21 cellular contexts compared by ENCODE assay signal in the genomic region with DNA sequence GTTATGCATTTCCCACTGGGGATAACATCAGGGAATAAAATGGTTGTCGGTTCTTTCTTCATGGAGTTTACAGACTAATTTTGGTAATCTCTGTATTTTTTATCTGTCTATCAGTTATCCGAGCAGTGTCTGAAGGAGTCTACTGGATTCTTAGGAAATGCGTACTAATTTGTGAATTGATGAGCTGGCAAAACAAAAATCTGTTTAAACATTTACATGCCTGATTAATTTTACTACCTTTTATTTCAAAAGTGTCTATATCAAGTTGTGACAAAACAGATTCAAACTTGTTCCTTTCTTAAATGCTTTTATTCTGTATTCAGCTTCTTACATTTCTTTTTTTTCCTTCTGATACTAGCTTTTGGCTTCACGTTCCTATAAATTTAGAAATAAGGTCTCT. TPM values are rescaled to one million over a fixed set of nuclear protein-coding genes. Genes with fewer than 3 reads are reported as not detected.
DNase-seq lines count a peak whose midpoint lies in the region; ATAC-seq, FAIRE-seq and TF ChIP-seq lines count a peak whose summit lies in the region.
"Had no signal": no experiment of that assay in that cellular context is flagged by ENCODE, and none has a peak within 500 bp of the region (broad histone marks: within the 10 kb centered on the region; RNA-seq: fewer than 3 reads in every experiment).

No MANE protein-coding gene starts in this region.

- ATAC-seq in HepG2 (no peak), right lobe of liver (no peak)
- ATAC-seq in activated CD4-positive, CD25-positive, alpha-beta regulatory T cell treated with anti-CD3 and anti-CD28 coated beads, Interleukin-2, amount 50 U/mL, for 24 hours: no peak
- ATAC-seq: PC-3 had no signal

- no peak for FAIRE-seq in HepG2 (lab: Jason Lieb, UNC)
- FAIRE-seq: G401.6 had no signal

- TF ChIP-seq POLR2A in HepG2 (IDR thresholded peaks at IDR 0.05; ENCODE audit: insufficient read depth in 1 of 2, low read depth in 2 of 2, low read length in 2 of 2): no peak
- TF ChIP-seq POLR2A in right lobe of liver (IDR thresholded peaks at IDR 0.05): no peak
- TF ChIP-seq POLR2A in testis (IDR thresholded peaks at IDR 0.05): no peak

- H3K36me3 Mint-ChIP-seq in endodermal cell (ENCODE audit: low read depth): peaks cover 29% of the 10 kb centered on the region
- H3K36me3 Mint-ChIP-seq in activated naive CD4-positive, alpha-beta T cell treated with anti-CD3 and anti-CD28 coated beads, Interleukin-2, amount 10 ng/mL, durations not matched to agents 7 days and 5 days: peaks cover 1% of the 10 kb centered on the region
- peaks cover 2% of the 10 kb centered on the region for H3K36me3 Mint-ChIP-seq in chondrocyte (ENCODE audit: low read depth)

- TF ChIP-seq EP300 in HepG2 (IDR thresholded peaks at IDR 0.05; ENCODE audit: low read depth in 2 of 2, low read length in 2 of 2) (no peak), HepG2 (CRISPR knock-in tag; IDR thresholded peaks at IDR 0.05; ENCODE audit: borderline replicate concordance) (no peak)

- H3K36me3 ChIP-seq in HepG2 (replicated peaks in 1 of 2; ENCODE audit: control insufficient read depth in 1 of 2, insufficient read depth in 2 of 2, low read length in 2 of 2) (no peaks in the 10 kb centered on the region), right lobe of liver (no peaks in the 10 kb centered on the region), endodermal cell (ENCODE audit: control insufficient read depth, insufficient read depth, low read length) (peaks cover 20% of the 10 kb centered on the region), testis (ENCODE audit: low read depth, missing control alignments) (no peaks in the 10 kb centered on the region), mesendoderm (ENCODE audit: control insufficient read depth, insufficient read depth, low read length) (no peaks in the 10 kb centered on the region)

- BruUV-seq in HepG2 (replicated peaks; lab: Mats Ljungman, UMichigan): no TSS peak

- no peaks in the 10 kb centered on the region for H3K27me3 Mint-ChIP-seq in endodermal cell (ENCODE audit: insufficient read depth)
- peaks cover 26% of the 10 kb centered on the region for H3K27me3 Mint-ChIP-seq in activated naive CD4-positive, alpha-beta T cell treated with anti-CD3 and anti-CD28 coated beads, Interleukin-2, amount 10 ng/mL, durations not matched to agents 7 days and 5 days
- no peaks in the 10 kb centered on the region for H3K27me3 Mint-ChIP-seq in chondrocyte (ENCODE audit: low read depth)
- H3K27me3 Mint-ChIP-seq: B cell had no signal

- peaks cover 3% of the 10 kb centered on the region for H3K79me1 ChIP-seq in mesendoderm (ENCODE audit: low read length)

- no peaks in the 10 kb centered on the region for H4K20me1 ChIP-seq in HepG2 (ENCODE audit: insufficient read depth, low read length)

- H3K27ac ChIP-seq in HepG2 (ENCODE audit: extremely low read length, insufficient read depth, low read length) (no peak overlapping the region), right lobe of liver (no peak overlapping the region), endodermal cell (ENCODE audit: low read depth, low read length) (no peak overlapping the region), testis (peak overlapping the region; percentile 94 to 99), mesendoderm (ENCODE audit: low read depth, low read length) (no peak overlapping the region)
- H3K27ac ChIP-seq: SJCRH30 had no signal

- TF ChIP-seq RAD21 in HepG2 (CRISPR knock-in tag; IDR thresholded peaks at IDR 0.05): no peak

- H3K9me3 Mint-ChIP-seq in endodermal cell (no peaks in the 10 kb centered on the region), chondrocyte (ENCODE audit: low read depth) (no peaks in the 10 kb centered on the region)
- no peaks in the 10 kb centered on the region for H3K9me3 Mint-ChIP-seq in activated naive CD4-positive, alpha-beta T cell treated with anti-CD3 and anti-CD28 coated beads, Interleukin-2, amount 10 ng/mL, durations not matched to agents 7 days and 5 days

- no peak overlapping the region for H2BK5ac ChIP-seq in mesendoderm (ENCODE audit: low read length)

- no peak overlapping the region for H2AFZ ChIP-seq in HepG2 (ENCODE audit: low read length)

- H3K9me3 ChIP-seq in HepG2 (ENCODE audit: low read length): no peaks in the 10 kb centered on the region
- no peaks in the 10 kb centered on the region for H3K9me3 ChIP-seq in right lobe of liver
- no peaks in the 10 kb centered on the region for H3K9me3 ChIP-seq in endodermal cell (ENCODE audit: control insufficient read depth, low read length)
- H3K9me3 ChIP-seq in testis: no peaks in the 10 kb centered on the region
- H3K9me3 ChIP-seq: HAP-1, SJCRH30 had no signal

- H3K4me1 Mint-ChIP-seq in endodermal cell (peaks cover 36% of the 10 kb centered on the region), chondrocyte (ENCODE audit: low read depth) (peaks cover 42% of the 10 kb centered on the region)
- peaks cover 14% of the 10 kb centered on the region for H3K4me1 Mint-ChIP-seq in activated naive CD4-positive, alpha-beta T cell treated with anti-CD3 and anti-CD28 coated beads, Interleukin-2, amount 10 ng/mL, durations not matched to agents 7 days and 5 days

- peaks cover 3 to 26% of the 10 kb centered on the region in 2 experiments; a peak in 4 of 5 replicates for H3K27me3 ChIP-seq in HepG2 (ENCODE audit: control insufficient read depth in 1 of 2, insufficient read depth in 2 of 2, low read length in 2 of 2)
- H3K27me3 ChIP-seq in right lobe of liver: no peaks in the 10 kb centered on the region
- no peaks in the 10 kb centered on the region for H3K27me3 ChIP-seq in endodermal cell (ENCODE audit: control insufficient read depth, insufficient read depth, low read length, poor library complexity, severe bottlenecking)
- no peaks in the 10 kb centered on the region for H3K27me3 ChIP-seq in testis
- no peaks in the 10 kb centered on the region for H3K27me3 ChIP-seq in mesendoderm (ENCODE audit: insufficient read depth, low read length, poor library complexity)
- H3K27me3 ChIP-seq: SJCRH30 had no signal

- H3K4ac ChIP-seq in mesendoderm (ENCODE audit: low read depth, low read length): no peak overlapping the region

- no peak overlapping the region for H2BK15ac ChIP-seq in mesendoderm (replicated peaks; ENCODE audit: low read depth)

- H3K79me2 ChIP-seq in HepG2 (ENCODE audit: insufficient read depth, low read length): no peaks in the 10 kb centered on the region
- peaks cover 67% of the 10 kb centered on the region for H3K79me2 ChIP-seq in mesendoderm (ENCODE audit: control insufficient read depth, insufficient read depth, low read length)

- no peak overlapping the region for H3K18ac ChIP-seq in mesendoderm (ENCODE audit: low read length)

- H2AK5ac ChIP-seq in mesendoderm (ENCODE audit: low read length): no peak overlapping the region

- H2BK120ac ChIP-seq in mesendoderm (ENCODE audit: low read depth, low read length): no peak overlapping the region

- 67% methylated on average over 4 of the region's 4 CpGs for WGBS in HepG2 (ENCODE audit: low lambda C conversion rate)
- WGBS in right lobe of liver (ENCODE audit: insufficient coverage, low coverage, low lambda C conversion rate, missing lambda C conversion rate): 85% methylated on average over 4 of the region's 4 CpGs
- WGBS in endodermal cell (ENCODE audit: insufficient coverage in 1 of 2, insufficient read length in 1 of 2), 2 experiments: 94 to 96% methylated on average over 3 to 4 of the region's 4 CpGs
- WGBS in testis, 2 donors: 45 to 56% methylated on average over 4 of the region's 4 CpGs
- no CpG with 5 or more reads among the region's 4 CpGs for WGBS in mesendoderm (ENCODE audit: extremely low coverage, insufficient coverage, low lambda C conversion rate)

- H3K23ac ChIP-seq in mesendoderm (ENCODE audit: low read length): no peak overlapping the region

- H3K9ac ChIP-seq in HepG2 (ENCODE audit: insufficient read depth, low read depth, low read length) (no peak overlapping the region), endodermal cell (ENCODE audit: extremely low read depth, low read length, poor library complexity, severe bottlenecking) (no peak overlapping the region), mesendoderm (ENCODE audit: low read length) (no peak overlapping the region)

- H3K4me1 ChIP-seq in HepG2 (ENCODE audit: insufficient read depth, low read length): peaks cover 8% of the 10 kb centered on the region
- H3K4me1 ChIP-seq in right lobe of liver: peaks cover 0 to 4% (median 0%) of the 10 kb centered on the region in 4 donors
- no peaks in the 10 kb centered on the region for H3K4me1 ChIP-seq in endodermal cell (ENCODE audit: control insufficient read depth, insufficient read depth, low read length)
- peaks cover 25% of the 10 kb centered on the region for H3K4me1 ChIP-seq in testis
- peaks cover 2% of the 10 kb centered on the region for H3K4me1 ChIP-seq in mesendoderm (ENCODE audit: control insufficient read depth, low read depth, low read length)
- H3K4me1 ChIP-seq: SJCRH30 had no signal

- H3K4me2 ChIP-seq in HepG2 (ENCODE audit: low read depth, low read length) (no peak overlapping the region), mesendoderm (ENCODE audit: low read length) (no peak overlapping the region)

- H3K4me3 ChIP-seq in HepG2 (replicated peaks in 1 of 3; ENCODE audit: insufficient read depth in 1 of 3, low read depth in 2 of 3, low read length in 3 of 3) (no peak overlapping the region), right lobe of liver (no peak overlapping the region), endodermal cell (ENCODE audit: low read length) (peak overlapping the region; percentile 46), testis (no peak overlapping the region), mesendoderm (ENCODE audit: low read length) (no peak overlapping the region)
- H3K4me3 ChIP-seq: HAP-1, SJCRH30 had no signal

- POLR2A ChIA-PET in HepG2 (lab: Yijun Ruan, JAX): no interaction called here

- no peak for TF ChIP-seq CTCF in HepG2 (CRISPR knock-in tag; IDR thresholded peaks at IDR 0.05)
- no peak for TF ChIP-seq CTCF in right lobe of liver (IDR thresholded peaks at IDR 0.05)
- no peak for TF ChIP-seq CTCF in endodermal cell (conservative IDR thresholded peaks at IDR 0.05)
- no peak for TF ChIP-seq CTCF in testis (IDR thresholded peaks at IDR 0.05)
- TF ChIP-seq CTCF in chondrocyte (IDR thresholded peaks at IDR 0.05): no peak

- H3K4me3 Mint-ChIP-seq in endodermal cell (no peak overlapping the region), chondrocyte (ENCODE audit: unreplicated experiment) (no peak overlapping the region)
- no peak overlapping the region for H3K4me3 Mint-ChIP-seq in activated naive CD4-positive, alpha-beta T cell treated with anti-CD3 and anti-CD28 coated beads, Interleukin-2, amount 10 ng/mL, durations not matched to agents 7 days and 5 days
- H3K4me3 Mint-ChIP-seq: B cell had no signal

- intact Hi-C loops in HepG2 (cut with micrococcal nuclease; ENCODE audit: unreplicated experiment): no loop called here
- intact Hi-C loops in right lobe of liver (cut with DNase I): no loop called here
- intact Hi-C loops in testis (cut with DNase I; ENCODE audit: low total_unique reads): no loop called here

- DNase-seq in HepG2 (ENCODE audit: low spot score) (no peak), right lobe of liver (no peak), endodermal cell (no peak), testis (no peak), mesendoderm (no peak), chondrocyte (ENCODE audit: low spot score) (no peak)
- DNase-seq in activated naive CD4-positive, alpha-beta T cell treated with anti-CD3 and anti-CD28 coated beads, Interleukin-2, amount 10 ng/mL, durations not matched to agents 7 days and 5 days: no peak
- DNase-seq: 8988T, KBM-7, NCI-H1417, NCI-H187, NCI-H2107, NCI-H2227 treated with DMSO at 0.1 percent for 48 hours, NCI-H510A treated with DMSO at 0.1 percent for 48 hours, NCI-H774, PC-3, SJCRH30 had no signal

- no peak overlapping the region for H3K56ac ChIP-seq in mesendoderm (ENCODE audit: low read length)

- no peak overlapping the region for H4K8ac ChIP-seq in mesendoderm (ENCODE audit: low read depth, low read length)

- no peak overlapping the region for H4K5ac ChIP-seq in mesendoderm (ENCODE audit: low read length)

- in situ Hi-C loops in HepG2 (cut with HindIII; ENCODE audit: extremely low pct_ligation_motif_present, low pct_unique_long_range_greater_than_20kb): no loop called here

- CTCF ChIA-PET in HepG2 (lab: Yijun Ruan, JAX; ENCODE audit: low intra/inter-chr PET ratio, low total read pairs): no interaction called here
- CTCF ChIA-PET in activated naive CD4-positive, alpha-beta T cell treated with anti-CD3 and anti-CD28 coated beads, Interleukin-2, amount 10 ng/mL, durations not matched to agents 7 days and 5 days (lab: Charles Lee): interaction anchor here (1.2 kb wide), 1 partner anchor 158 kb away, joined by 3 read pairs; no protein-coding TSS in a partner anchor

- H3K27ac Mint-ChIP-seq in endodermal cell: no peak overlapping the region
- H3K27ac Mint-ChIP-seq in activated naive CD4-positive, alpha-beta T cell treated with anti-CD3 and anti-CD28 coated beads, Interleukin-2, amount 10 ng/mL, durations not matched to agents 7 days and 5 days: no peak overlapping the region
- H3K27ac Mint-ChIP-seq in chondrocyte (ENCODE audit: unreplicated experiment): no peak overlapping the region
- H3K27ac Mint-ChIP-seq: B cell had no signal

RNA-seq across cellular contexts. Expression of gene RIMKLB, which starts 4.4 kb away (rescaled TPM):
- total RNA-seq in HepG2 (2016; rRNA removed; fragmentation: Illumina TruSeq; extraction: Trizol) (0.21 and 0.33 TPM in 2 replicates), right lobe of liver (1 to 10 TPM; 1.3 to 4.7 (median 2.6) TPM), endodermal cell (100 to 1,000 TPM in 1 of 2 donors, 10 to 100 TPM in 1; 85.3 to 180 TPM), testis (100 to 1,000 TPM; 123 to 141 TPM), chondrocyte (42.6 to 55.9 TPM (median 45.4 TPM) in 3 replicates)
- not detected in 2 replicates for total RNA-seq in HepG2 (2016; cell fraction: cytosol; rRNA removed; fragmentation: Illumina TruSeq; extraction: Trizol; ENCODE audit: low read depth)
- 0.22 and 0.39 TPM in 2 replicates for total RNA-seq in HepG2 (2016; cell fraction: insoluble cytoplasmic fraction; rRNA removed; fragmentation: Illumina TruSeq; extraction: Trizol)
- total RNA-seq in HepG2 (2016; cell fraction: membrane; rRNA removed; fragmentation: Illumina TruSeq; extraction: Trizol): 0.03 TPM in 1 of 2 replicates, not detected in the other
- total RNA-seq in HepG2 (2016; cell fraction: nucleus; rRNA removed; fragmentation: Illumina TruSeq; extraction: Trizol): 0.78 and 1.7 TPM in 2 replicates
- polyA plus RNA-seq in HepG2 (2011; rRNA removed) (0.35 and 0.40 TPM in 2 replicates), testis (ENCODE audit: insufficient read depth, low read depth, low replicate concordance) (101 TPM)
- polyA plus RNA-seq in HepG2 (2011; cell fraction: cytosol; rRNA removed): 0.15 and 0.18 TPM in 2 replicates
- 0.96 and 2.2 TPM in 2 replicates for polyA plus RNA-seq in HepG2 (2011; cell fraction: nucleus; rRNA removed)
- 0.52 and 1.0 TPM in 2 replicates for polyA plus RNA-seq in HepG2 (2012)
- not detected in 2 replicates for polyA plus RNA-seq in HepG2 (2016; cell fraction: cytosol; fragmentation: Illumina TruSeq; extraction: Trizol; ENCODE audit: low read depth)
- 0.30 TPM in 1 of 2 replicates, not detected in the other for polyA plus RNA-seq in HepG2 (2016; cell fraction: insoluble cytoplasmic fraction; fragmentation: Illumina TruSeq; extraction: Trizol; ENCODE audit: low read depth)
- not detected in 2 replicates for polyA plus RNA-seq in HepG2 (2016; cell fraction: membrane; fragmentation: Illumina TruSeq; extraction: Trizol; ENCODE audit: low read depth)
- 1.3 and 1.8 TPM in 2 replicates for polyA plus RNA-seq in HepG2 (2016; cell fraction: nucleus; fragmentation: Illumina TruSeq; extraction: Trizol; ENCODE audit: insufficient read depth, low read depth)
- polyA minus RNA-seq in HepG2 (2011; rRNA and poly(A)+ RNA removed; ENCODE audit: low replicate concordance): 0.06 and 372 TPM in 2 replicates
- 0.89 and 1.3 TPM in 2 replicates for polyA minus RNA-seq in HepG2 (2011; cell fraction: cytosol; rRNA and poly(A)+ RNA removed)
- 2.2 and 2.6 TPM in 2 replicates for polyA minus RNA-seq in HepG2 (2011; cell fraction: nucleus; rRNA and poly(A)+ RNA removed)
- polyA plus RNA-seq in endodermal cell (2013, experiment 1 of 2): 95.9 TPM
- polyA plus RNA-seq in endodermal cell (2013, experiment 2 of 2): 78.5 TPM
- 56.3 TPM for polyA plus RNA-seq in mesendoderm (2013, experiment 1 of 2)
- 55.5 TPM for polyA plus RNA-seq in mesendoderm (2013, experiment 2 of 2)

RNA-seq across cellular contexts. Expression of gene MFAP5, which starts 39.5 kb away (rescaled TPM):
- not detected in 2 replicates for total RNA-seq in HepG2 (2016; rRNA removed; fragmentation: Illumina TruSeq; extraction: Trizol)
- not detected in 2 replicates for total RNA-seq in HepG2 (2016; cell fraction: cytosol; rRNA removed; fragmentation: Illumina TruSeq; extraction: Trizol; ENCODE audit: low read depth)
- not detected in 2 replicates for total RNA-seq in HepG2 (2016; cell fraction: insoluble cytoplasmic fraction; rRNA removed; fragmentation: Illumina TruSeq; extraction: Trizol)
- total RNA-seq in HepG2 (2016; cell fraction: membrane; rRNA removed; fragmentation: Illumina TruSeq; extraction: Trizol): not detected in 2 replicates
- total RNA-seq in HepG2 (2016; cell fraction: nucleus; rRNA removed; fragmentation: Illumina TruSeq; extraction: Trizol): not detected in 2 replicates
- polyA plus RNA-seq in HepG2 (2011; rRNA removed): 0.07 TPM in 1 of 2 replicates, not detected in the other
- 0.15 and 0.23 TPM in 2 replicates for polyA plus RNA-seq in HepG2 (2011; cell fraction: cytosol; rRNA removed)
- not detected in 2 replicates for polyA plus RNA-seq in HepG2 (2011; cell fraction: nucleus; rRNA removed)
- polyA plus RNA-seq in HepG2 (2012): not detected in 2 replicates
- not detected in 2 replicates for polyA plus RNA-seq in HepG2 (2016; cell fraction: cytosol; fragmentation: Illumina TruSeq; extraction: Trizol; ENCODE audit: low read depth)
- not detected in 2 replicates for polyA plus RNA-seq in HepG2 (2016; cell fraction: insoluble cytoplasmic fraction; fragmentation: Illumina TruSeq; extraction: Trizol; ENCODE audit: low read depth)
- polyA plus RNA-seq in HepG2 (2016; cell fraction: membrane; fragmentation: Illumina TruSeq; extraction: Trizol; ENCODE audit: low read depth): not detected in 2 replicates
- not detected in 2 replicates for polyA plus RNA-seq in HepG2 (2016; cell fraction: nucleus; fragmentation: Illumina TruSeq; extraction: Trizol; ENCODE audit: insufficient read depth, low read depth)
- 442 TPM in 1 of 2 replicates, not detected in the other for polyA minus RNA-seq in HepG2 (2011; rRNA and poly(A)+ RNA removed; ENCODE audit: low replicate concordance)
- 0.62 TPM in 1 of 2 replicates, not detected in the other for polyA minus RNA-seq in HepG2 (2011; cell fraction: cytosol; rRNA and poly(A)+ RNA removed)
- polyA minus RNA-seq in HepG2 (2011; cell fraction: nucleus; rRNA and poly(A)+ RNA removed): 0.52 and 1.2 TPM in 2 replicates
- under 1 TPM in 2 of 6 experiments, not detected in 4; 0.12 to 0.39 TPM for total RNA-seq in right lobe of liver
- total RNA-seq in endodermal cell: under 1 TPM in 1 of 2 donors, not detected in 1; 0.44 TPM
- 0.46 TPM for polyA plus RNA-seq in endodermal cell (2013, experiment 1 of 2)
- 0.66 TPM for polyA plus RNA-seq in endodermal cell (2013, experiment 2 of 2)
- 1 to 10 TPM; 3.8 to 5.9 TPM for total RNA-seq in testis
- 41.1 TPM for polyA plus RNA-seq in testis (ENCODE audit: insufficient read depth, low read depth, low replicate concordance)
- 1.2 TPM for polyA plus RNA-seq in mesendoderm (2013, experiment 1 of 2)
- 1.3 TPM for polyA plus RNA-seq in mesendoderm (2013, experiment 2 of 2)
- 16.2 to 40.2 TPM (median 38.0 TPM) in 3 replicates for total RNA-seq in chondrocyte
- total RNA-seq: PC-3, SJCRH30 had no signal

Comparison
In these comparisons a context has a peak if more than half of its experiments do, and no peak if none do; other contexts are left out.
1. H3K27ac ChIP-seq: peak in testis (2 of 2); none in HepG2 (single experiment), right lobe of liver (0 of 3), endodermal cell (single experiment) and mesendoderm (single experiment).